ENCODE assay signal across 22 cellular contexts in the genomic region with DNA sequence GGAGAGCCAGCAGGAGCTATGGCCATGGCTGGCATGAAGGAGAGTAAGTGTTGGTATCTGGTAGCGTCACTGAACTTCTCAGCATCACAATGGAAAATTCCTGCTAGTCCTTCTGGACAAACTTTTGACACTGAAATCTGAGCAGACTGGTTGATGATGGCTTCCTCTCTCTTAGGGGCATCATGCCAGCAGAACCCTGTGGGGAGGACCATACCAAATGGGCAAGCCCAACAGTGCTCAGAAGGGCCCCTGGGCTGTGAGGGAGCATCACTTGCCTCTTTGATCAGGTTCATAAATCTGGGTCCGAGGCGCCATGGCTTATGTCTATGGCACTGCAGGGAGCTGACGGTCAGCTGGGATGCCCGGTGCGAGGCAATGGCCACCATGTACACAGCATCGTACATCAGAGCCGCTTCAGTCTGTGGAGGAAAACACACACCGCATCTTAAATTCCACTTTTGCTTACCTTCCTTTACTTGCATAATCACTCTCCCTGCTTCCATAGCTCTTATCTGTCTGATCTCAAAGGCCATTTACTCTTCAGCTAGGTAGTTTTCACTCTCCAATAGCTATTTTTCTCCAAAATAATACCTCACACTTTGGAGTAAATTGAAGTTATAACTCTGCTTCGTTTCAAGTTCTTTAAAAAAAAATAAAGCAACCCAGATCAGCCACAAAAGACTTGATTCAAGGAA.
"Had no signal": no experiment of that assay in that cellular context is flagged by ENCODE, and none has a peak within 500 bp of the region (broad histone marks: within the 10 kb centered on the region; RNA-seq: fewer than 3 reads in every experiment).

No MANE protein-coding gene starts in this region.

- H3K27me3 ChIP-seq: ovary, right atrium auricular region, right lobe of liver, stomach, testis, thyroid gland, transverse colon, upper lobe of left lung, vagina had no signal

- H3K4me2 ChIP-seq: smooth muscle cell had no signal

- H3K27ac Mint-ChIP-seq: naive thymus-derived CD4-positive, alpha-beta T cell; natural killer cell treated with Interleukin-12 subunit alpha and Interleukin-12 subunit beta and Interleukin-15 and Interleukin-18, amount 100 ng/mL, for 72 hours; progenitor cell of endocrine pancreas; stimulated activated naive B cell treated with anti-CD40 and anti-IgM and Interleukin-4, amounts not matched to agents 10 μg/mL and 1 μg/mL and 100 μg/mL, for 72 hours had no signal

- H3K27ac ChIP-seq: left ventricle myocardium inferior, ovary, right atrium auricular region, right lobe of liver, stomach, testis, thyroid gland, transverse colon, upper lobe of left lung, vagina had no signal

- H3K4me3 Mint-ChIP-seq: naive thymus-derived CD4-positive, alpha-beta T cell; natural killer cell treated with Interleukin-12 subunit alpha and Interleukin-12 subunit beta and Interleukin-15 and Interleukin-18, amount 100 ng/mL, for 72 hours; stimulated activated naive B cell treated with anti-CD40 and anti-IgM and Interleukin-4, amounts not matched to agents 10 μg/mL and 1 μg/mL and 100 μg/mL, for 72 hours had no signal

- DNase-seq: islet precursor cell; left ventricle myocardium inferior; midbrain; mucosa of descending colon; naive thymus-derived CD4-positive, alpha-beta T cell; ovary; right lobe of liver; stimulated activated CD4-positive, alpha-beta T cell treated with anti-CD3 and anti-CD28 coated beads, Interleukin-1b, Interleukin-23, amount 100 ng/mL, for 48 hours; stimulated activated CD4-positive, alpha-beta T cell treated with anti-CD3 and anti-CD28 coated beads, Interleukin-2, amount 100 ng/mL, for 48 hours; stimulated activated naive B cell treated with anti-CD40 and anti-IgM and Interleukin-4, amounts not matched to agents 10 μg/mL and 1 μg/mL and 100 μg/mL, for 72 hours; stimulated activated naive CD8-positive, alpha-beta T cell treated with anti-CD3 and anti-CD28 coated beads, Interleukin-15, Interleukin-2, amounts not matched to agents 100 U/mL and 50 U/mL, for 24 hours; stomach; testis; thyroid gland; transverse colon; upper lobe of left lung had no signal

- H3K36me3 Mint-ChIP-seq: naive thymus-derived CD4-positive, alpha-beta T cell; natural killer cell treated with Interleukin-12 subunit alpha and Interleukin-12 subunit beta and Interleukin-15 and Interleukin-18, amount 100 ng/mL, for 72 hours had no signal

- H3K27me3 Mint-ChIP-seq: naive thymus-derived CD4-positive, alpha-beta T cell; natural killer cell treated with Interleukin-12 subunit alpha and Interleukin-12 subunit beta and Interleukin-15 and Interleukin-18, amount 100 ng/mL, for 72 hours; progenitor cell of endocrine pancreas; stimulated activated naive B cell treated with anti-CD40 and anti-IgM and Interleukin-4, amounts not matched to agents 10 μg/mL and 1 μg/mL and 100 μg/mL, for 72 hours had no signal

- ATAC-seq: mucosa of descending colon; naive thymus-derived CD4-positive, alpha-beta T cell; natural killer cell treated with Interleukin-12 subunit alpha and Interleukin-12 subunit beta and Interleukin-15 and Interleukin-18, amount 100 ng/mL, for 72 hours; right lobe of liver; stimulated activated naive B cell treated with anti-CD40 and anti-IgM and Interleukin-4, amounts not matched to agents 10 μg/mL and 1 μg/mL and 100 μg/mL, for 72 hours; stimulated activated naive CD8-positive, alpha-beta T cell treated with anti-CD3 and anti-CD28 coated beads, Interleukin-15, Interleukin-2, amounts not matched to agents 100 U/mL and 50 U/mL, for 24 hours had no signal

- H3K4me1 ChIP-seq: left ventricle myocardium inferior, right atrium auricular region, right lobe of liver, stomach, testis, thyroid gland, transverse colon, upper lobe of left lung, vagina had no signal

- H3K9me3 ChIP-seq: left ventricle myocardium inferior, mucosa of descending colon, ovary, right atrium auricular region, right lobe of liver, stomach, testis, thyroid gland, transverse colon, upper lobe of left lung, vagina had no signal

- H3K36me3 ChIP-seq: left ventricle myocardium inferior, ovary, right atrium auricular region, right lobe of liver, stomach, thyroid gland, transverse colon, upper lobe of left lung, vagina had no signal

- H3K4me3 ChIP-seq: left ventricle myocardium inferior, lung, mucosa of descending colon, ovary, right atrium auricular region, right lobe of liver, smooth muscle cell, stomach, testis, thyroid gland, transverse colon, upper lobe of left lung, vagina had no signal
